In genomic region chr5:132265336-132266030, GRCh38 we compare ENCODE assay signal across 10 cellular contexts. TPM values are rescaled to one million over a fixed set of nuclear protein-coding genes. Genes with fewer than 3 reads are reported as not detected.
A peak's percentile ranks its signal among the peaks of the same experiment; 100 is the strongest.
DNase-seq lines count a peak whose midpoint lies in the region; ATAC-seq, FAIRE-seq and TF ChIP-seq lines count a peak whose summit lies in the region.
"Had no signal": no experiment of that assay in that cellular context is flagged by ENCODE, and none has a peak within 500 bp of the region (broad histone marks: within the 10 kb centered on the region; RNA-seq: fewer than 3 reads in every experiment).

No MANE protein-coding gene starts in this region.

- H3K4me1 Mint-ChIP-seq in activated T-helper 1 cell treated with anti-CD3 and anti-CD28 coated beads, Interleukin-12 subunit alpha, Interleukin-12 subunit beta, Interleukin-2, Interleukin-4 antibody, amounts not matched to agents 30 ng/mL and 10 ng/mL and 1 ng/mL, durations not matched to agents 14 hours and 24 hours and 36 hours (ENCODE audit: low read depth): peaks cover 33% of the 10 kb centered on the region
- peaks cover 0 to 4% (median 3%) of the 10 kb centered on the region in 3 donors for H3K4me1 Mint-ChIP-seq in T-cell

- H3K4me2 ChIP-seq in endothelial cell of umbilical vein (ENCODE audit: insufficient read depth, low read length): no peak overlapping the region

- no peak overlapping the region for H3K4me3 ChIP-seq in endothelial cell of umbilical vein (replicated peaks in 1 of 3; ENCODE audit: insufficient read depth in 1 of 3, low read depth in 1 of 3, low read length in 3 of 3)
- H3K4me3 ChIP-seq in mucosa of stomach (ENCODE audit: low read length): no peak overlapping the region

- no peaks in the 10 kb centered on the region for H3K36me3 Mint-ChIP-seq in activated T-helper 1 cell treated with anti-CD3 and anti-CD28 coated beads, Interleukin-12 subunit alpha, Interleukin-12 subunit beta, Interleukin-2, Interleukin-4 antibody, amounts not matched to agents 30 ng/mL and 10 ng/mL and 1 ng/mL, durations not matched to agents 14 hours and 24 hours and 36 hours (ENCODE audit: low read depth)
- H3K36me3 Mint-ChIP-seq in T-cell: no peaks in the 10 kb centered on the region

- H3K4me3 Mint-ChIP-seq in activated T-helper 1 cell treated with anti-CD3 and anti-CD28 coated beads, Interleukin-12 subunit alpha, Interleukin-12 subunit beta, Interleukin-2, Interleukin-4 antibody, amounts not matched to agents 30 ng/mL and 10 ng/mL and 1 ng/mL, durations not matched to agents 14 hours and 24 hours and 36 hours: no peak overlapping the region
- no peak overlapping the region for H3K4me3 Mint-ChIP-seq in T-cell

- H3K27ac Mint-ChIP-seq in activated T-helper 1 cell treated with anti-CD3 and anti-CD28 coated beads, Interleukin-12 subunit alpha, Interleukin-12 subunit beta, Interleukin-2, Interleukin-4 antibody, amounts not matched to agents 30 ng/mL and 10 ng/mL and 1 ng/mL, durations not matched to agents 14 hours and 24 hours and 36 hours: no peak overlapping the region
- no peak overlapping the region for H3K27ac Mint-ChIP-seq in T-cell

- no peak overlapping the region for H2AFZ ChIP-seq in endothelial cell of umbilical vein (ENCODE audit: low read depth, low read length)

- POLR2A ChIA-PET in endothelial cell of umbilical vein (lab: Charles Lee) (interaction anchor here (1.8 kb wide), 1 partner anchor 29 kb away, joined by 6 read pairs; the partner anchor contains the start of gene SLC22A4), T-cell (lab: Charles Lee) (no interaction called here)

- H3K27me3 Mint-ChIP-seq in activated T-helper 1 cell treated with anti-CD3 and anti-CD28 coated beads, Interleukin-12 subunit alpha, Interleukin-12 subunit beta, Interleukin-2, Interleukin-4 antibody, amounts not matched to agents 30 ng/mL and 10 ng/mL and 1 ng/mL, durations not matched to agents 14 hours and 24 hours and 36 hours (ENCODE audit: insufficient read depth): peaks cover 2% of the 10 kb centered on the region
- H3K27me3 Mint-ChIP-seq in T-cell: no peaks in the 10 kb centered on the region

- CTCF ChIA-PET in endothelial cell of umbilical vein (lab: Charles Lee) (interaction anchor here (1.0 to 7.8 kb wide), 4 partner anchors 28 to 202 kb away, joined by 3 to 93 read pairs (median 4); partner anchors contain the start of gene SLC22A4), T-cell (lab: Charles Lee) (interaction anchor here in 1 of 2 donors (0.5 kb wide), 1 partner anchor 462 kb away, joined by 3 read pairs; no protein-coding TSS in a partner anchor)

- no peaks in the 10 kb centered on the region for H3K9me3 ChIP-seq in endothelial cell of umbilical vein (replicated peaks; ENCODE audit: control insufficient read depth, insufficient read depth, low read length)
- H3K9me3 ChIP-seq in mucosa of stomach (ENCODE audit: control insufficient read depth, low read length): no peaks in the 10 kb centered on the region

- H3K4me1 ChIP-seq in endothelial cell of umbilical vein (ENCODE audit: control insufficient read depth, extremely low read depth, insufficient read depth, low read length) (peaks cover 61% of the 10 kb centered on the region), mucosa of stomach (ENCODE audit: control insufficient read depth, insufficient read depth, low read length) (peaks cover 26% of the 10 kb centered on the region)

- H3K36me3 ChIP-seq in endothelial cell of umbilical vein (ENCODE audit: control insufficient read depth in 2 of 2, extremely low read depth in 1 of 2, insufficient read depth in 2 of 2, low read length in 2 of 2): peaks cover 8 to 19% of the 10 kb centered on the region in 2 experiments
- H3K36me3 ChIP-seq in mucosa of stomach (ENCODE audit: control insufficient read depth, insufficient read depth, low read length): no peaks in the 10 kb centered on the region

- H4K20me1 ChIP-seq in endothelial cell of umbilical vein (replicated peaks; ENCODE audit: control insufficient read depth, extremely low read depth, insufficient read depth, low read length): no peaks in the 10 kb centered on the region

- H3K9ac ChIP-seq in endothelial cell of umbilical vein (replicated peaks; ENCODE audit: extremely low read depth, insufficient read depth, low read length) (peak overlapping the region; percentile 55), mucosa of stomach (ENCODE audit: low read length) (peak overlapping the region; percentile 9)

- H3K27ac ChIP-seq in endothelial cell of umbilical vein (ENCODE audit: insufficient read depth, low read depth, low read length): peak overlapping the region; percentile 89

- TF ChIP-seq CTCF in endothelial cell of umbilical vein (IDR thresholded peaks at IDR 0.05; ENCODE audit: extremely low read depth in 1 of 2, insufficient read depth in 1 of 2, low read depth in 1 of 2, low read length in 2 of 2): peak in 1 of 2 donors; percentile 7

- intact Hi-C loops in endothelial cell of umbilical vein (cut with micrococcal nuclease): loop anchor here (1.0 to 10.0 kb wide), 4 partner anchors 28 to 451 kb away; no protein-coding TSS in a partner anchor
- intact Hi-C loops in activated T-helper 1 cell treated with anti-CD3 and anti-CD28 coated beads, Interleukin-12 subunit alpha, Interleukin-12 subunit beta, Interleukin-2, Interleukin-4 antibody, amounts not matched to agents 30 ng/mL and 10 ng/mL and 1 ng/mL, durations not matched to agents 14 hours and 24 hours and 36 hours (cut with micrococcal nuclease): no loop called here

- H3K27me3 ChIP-seq in endothelial cell of umbilical vein (ENCODE audit: control insufficient read depth in 2 of 2, insufficient read depth in 2 of 2, low read length in 2 of 2) (no peaks in the 10 kb centered on the region), mucosa of stomach (ENCODE audit: control insufficient read depth, insufficient read depth, low read length) (no peaks in the 10 kb centered on the region)

- H3K9me1 ChIP-seq in endothelial cell of umbilical vein (replicated peaks; ENCODE audit: control insufficient read depth, extremely low read depth, insufficient read depth, low read length): no peaks in the 10 kb centered on the region

- FAIRE-seq in endothelial cell of umbilical vein (lab: Jason Lieb, UNC): peak; percentile 99
- FAIRE-seq: D721Med had no signal

- BruUV-seq in endothelial cell of umbilical vein (replicated peaks; lab: Mats Ljungman, UMichigan): TSS peak; percentile 74

- dilution Hi-C loops in endothelial cell of umbilical vein (cut with MboI; ENCODE audit: extremely low pct_ligation_motif_present, low sequenced_read_pairs): no loop called here

- ATAC-seq in HG03039 (IDR thresholded peaks at IDR 0.05; ENCODE audit: unreplicated experiment): no peak
- ATAC-seq in T-cell (replicated peaks in 1 of 4): no peak

- peak; percentile 94 for DNase-seq in A172 (ENCODE audit: low spot score)
- DNase-seq in LHCN-M2 (ENCODE audit: low read depth): peak; percentile 93
- DNase-seq in endothelial cell of umbilical vein (ENCODE audit: low read depth, low spot score): peak; percentile 98
- no peak for DNase-seq in NCI-H2107 (lab: John Stamatoyannopoulos, UW)
- no peak for DNase-seq in activated T-helper 1 cell treated with anti-CD3 and anti-CD28 coated beads, Interleukin-12 subunit alpha, Interleukin-12 subunit beta, Interleukin-2, Interleukin-4 antibody, amounts not matched to agents 30 ng/mL and 10 ng/mL and 1 ng/mL, durations not matched to agents 14 hours and 24 hours and 36 hours (ENCODE audit: low spot score)
- DNase-seq in T-cell: no peak
- DNase-seq: NCI-H1694 had no signal

- no peak for TF ChIP-seq POLR2A in endothelial cell of umbilical vein (IDR thresholded peaks at IDR 0.05; ENCODE audit: low read depth, low read length)

- H3K9me3 Mint-ChIP-seq in activated T-helper 1 cell treated with anti-CD3 and anti-CD28 coated beads, Interleukin-12 subunit alpha, Interleukin-12 subunit beta, Interleukin-2, Interleukin-4 antibody, amounts not matched to agents 30 ng/mL and 10 ng/mL and 1 ng/mL, durations not matched to agents 14 hours and 24 hours and 36 hours: no peaks in the 10 kb centered on the region
- no peaks in the 10 kb centered on the region for H3K9me3 Mint-ChIP-seq in T-cell

- peaks cover 18% of the 10 kb centered on the region for H3K79me2 ChIP-seq in endothelial cell of umbilical vein (ENCODE audit: control insufficient read depth, insufficient read depth, low read length)

RNA-seq across cellular contexts. Expression of gene PDLIM4, which starts 8.0 kb away (rescaled TPM):
- total RNA-seq in A172 (2014; rRNA removed; shearing (Covaris generic)): 0.05 TPM in 1 of 2 replicates, not detected in the other
- 149 and 153 TPM in 2 replicates for total RNA-seq in LHCN-M2 (2014; rRNA removed)
- polyA plus RNA-seq in LHCN-M2 (2012): 202 TPM
- total RNA-seq in endothelial cell of umbilical vein: 65.7 and 69.8 TPM in 2 replicates
- 112 and 193 TPM in 2 replicates for polyA plus RNA-seq in endothelial cell of umbilical vein
- polyA plus RNA-seq in endothelial cell of umbilical vein (2011; cell fraction: cytosol; rRNA removed): 94.1 and 114 TPM in 2 replicates
- 80.4 and 107 TPM in 2 replicates for polyA plus RNA-seq in endothelial cell of umbilical vein (2011; cell fraction: nucleus; rRNA removed)
- 68.2 and 80.0 TPM in 2 replicates for polyA plus RNA-seq in endothelial cell of umbilical vein (2012)
- polyA minus RNA-seq in endothelial cell of umbilical vein: 33.7 and 46.4 TPM in 2 replicates
- not detected for polyA minus RNA-seq in endothelial cell of umbilical vein (2011; cell fraction: cytosol; rRNA and poly(A)+ RNA removed)
- polyA minus RNA-seq in endothelial cell of umbilical vein (2011; cell fraction: nucleus; rRNA and poly(A)+ RNA removed): 27.0 and 33.2 TPM in 2 replicates
- total RNA-seq in activated T-helper 1 cell treated with anti-CD3 and anti-CD28 coated beads, Interleukin-12 subunit alpha, Interleukin-12 subunit beta, Interleukin-2, Interleukin-4 antibody, amounts not matched to agents 30 ng/mL and 10 ng/mL and 1 ng/mL, durations not matched to agents 14 hours and 24 hours and 36 hours: 1.4 and 2.0 TPM in 2 replicates
- total RNA-seq in T-cell: not detected

RNA-seq across cellular contexts. Expression of gene SLC22A4, which starts 28.7 kb away (rescaled TPM):
- 4.9 and 5.8 TPM in 2 replicates for total RNA-seq in A172 (2014; rRNA removed; shearing (Covaris generic))
- total RNA-seq in LHCN-M2 (2014; rRNA removed) (5.6 and 8.3 TPM in 2 replicates), endothelial cell of umbilical vein (4.9 and 5.4 TPM in 2 replicates), T-cell (under 1 TPM in 1 of 5 donors, not detected in 4; 0.20 TPM)
- polyA plus RNA-seq in LHCN-M2 (2012): 7.8 TPM
- polyA plus RNA-seq in endothelial cell of umbilical vein: 6.3 and 6.9 TPM in 2 replicates
- 3.2 and 3.8 TPM in 2 replicates for polyA plus RNA-seq in endothelial cell of umbilical vein (2011; cell fraction: cytosol; rRNA removed)
- polyA plus RNA-seq in endothelial cell of umbilical vein (2011; cell fraction: nucleus; rRNA removed): 12.0 and 12.8 TPM in 2 replicates
- polyA plus RNA-seq in endothelial cell of umbilical vein (2012): 1.6 and 3.0 TPM in 2 replicates
- polyA minus RNA-seq in endothelial cell of umbilical vein: 9.0 and 9.4 TPM in 2 replicates
- polyA minus RNA-seq in endothelial cell of umbilical vein (2011; cell fraction: cytosol; rRNA and poly(A)+ RNA removed): 2.6 TPM
- polyA minus RNA-seq in endothelial cell of umbilical vein (2011; cell fraction: nucleus; rRNA and poly(A)+ RNA removed): 8.3 and 12.3 TPM in 2 replicates
- total RNA-seq in activated T-helper 1 cell treated with anti-CD3 and anti-CD28 coated beads, Interleukin-12 subunit alpha, Interleukin-12 subunit beta, Interleukin-2, Interleukin-4 antibody, amounts not matched to agents 30 ng/mL and 10 ng/mL and 1 ng/mL, durations not matched to agents 14 hours and 24 hours and 36 hours: 1.6 and 2.6 TPM in 2 replicates

RNA-seq across cellular contexts. Expression of gene P4HA2, which starts 37.8 kb away (rescaled TPM):
- total RNA-seq in A172 (2014; rRNA removed; shearing (Covaris generic)): 58.7 and 71.7 TPM in 2 replicates
- total RNA-seq in LHCN-M2 (2014; rRNA removed) (200 and 217 TPM in 2 replicates), endothelial cell of umbilical vein (37.4 and 37.6 TPM in 2 replicates), T-cell (under 1 TPM in 3 of 5 donors, not detected in 2; 0.50 to 0.99 (median 0.98) TPM)
- polyA plus RNA-seq in LHCN-M2 (2012): 300 TPM
- 58.7 and 67.1 TPM in 2 replicates for polyA plus RNA-seq in endothelial cell of umbilical vein
- polyA plus RNA-seq in endothelial cell of umbilical vein (2011; cell fraction: cytosol; rRNA removed): 47.2 and 48.0 TPM in 2 replicates
- 46.7 and 48.4 TPM in 2 replicates for polyA plus RNA-seq in endothelial cell of umbilical vein (2011; cell fraction: nucleus; rRNA removed)
- 48.9 and 64.0 TPM in 2 replicates for polyA plus RNA-seq in endothelial cell of umbilical vein (2012)
- polyA minus RNA-seq in endothelial cell of umbilical vein: 66.9 and 75.4 TPM in 2 replicates
- polyA minus RNA-seq in endothelial cell of umbilical vein (2011; cell fraction: cytosol; rRNA and poly(A)+ RNA removed): 9.8 TPM
- polyA minus RNA-seq in endothelial cell of umbilical vein (2011; cell fraction: nucleus; rRNA and poly(A)+ RNA removed): 19.0 and 19.4 TPM in 2 replicates
- total RNA-seq in activated T-helper 1 cell treated with anti-CD3 and anti-CD28 coated beads, Interleukin-12 subunit alpha, Interleukin-12 subunit beta, Interleukin-2, Interleukin-4 antibody, amounts not matched to agents 30 ng/mL and 10 ng/mL and 1 ng/mL, durations not matched to agents 14 hours and 24 hours and 36 hours: 48.7 and 49.4 TPM in 2 replicates

Comparison
In these comparisons a context has a peak if more than half of its experiments do, and no peak if none do; other contexts are left out.
1. DNase-seq: peak in A172 (single experiment), LHCN-M2 (single experiment) and endothelial cell of umbilical vein (single experiment); none in NCI-H2107 (single experiment), activated T-helper 1 cell treated with anti-CD3 and anti-CD28 coated beads, Interleukin-12 subunit alpha, Interleukin-12 subunit beta, Interleukin-2, Interleukin-4 antibody, amounts not matched to agents 30 ng/mL and 10 ng/mL and 1 ng/mL, durations not matched to agents 14 hours and 24 hours and 36 hours (single experiment) and T-cell (0 of 34).
2. RNA of gene PDLIM4, which starts 8.0 kb away (total RNA-seq): 149 to 153 TPM in LHCN-M2 and 65.7 to 69.8 TPM in endothelial cell of umbilical vein; 1.4 to 2.0 TPM in activated T-helper 1 cell treated with anti-CD3 and anti-CD28 coated beads, Interleukin-12 subunit alpha, Interleukin-12 subunit beta, Interleukin-2, Interleukin-4 antibody, amounts not matched to agents 30 ng/mL and 10 ng/mL and 1 ng/mL, durations not matched to agents 14 hours and 24 hours and 36 hours, 0.05 TPM in A172 and not detected in T-cell; every median in the first group is over 10 times any median in the second.
3. RNA of gene P4HA2, which starts 37.8 kb away (total RNA-seq): 200 to 217 TPM in LHCN-M2, 58.7 to 71.7 TPM in A172, 48.7 to 49.4 TPM in activated T-helper 1 cell treated with anti-CD3 and anti-CD28 coated beads, Interleukin-12 subunit alpha, Interleukin-12 subunit beta, Interleukin-2, Interleukin-4 antibody, amounts not matched to agents 30 ng/mL and 10 ng/mL and 1 ng/mL, durations not matched to agents 14 hours and 24 hours and 36 hours and 37.4 to 37.6 TPM in endothelial cell of umbilical vein; 0.50 to 0.99 TPM in T-cell; every median in the first group is over 10 times any median in the second.